Comparison of ENCODE assay signal across 22 cellular contexts in genomic region chr13:36857273-36857672, GRCh38. TPM values are rescaled to one million over a fixed set of nuclear protein-coding genes. Genes with fewer than 3 reads are reported as not detected.
DNase-seq lines count a peak whose midpoint lies in the region; ATAC-seq lines count a peak whose summit lies in the region.
"Had no signal": no experiment of that assay in that cellular context is flagged by ENCODE, and none has a peak within 500 bp of the region (broad histone marks: within the 10 kb centered on the region; RNA-seq: fewer than 3 reads in every experiment).

No MANE protein-coding gene starts in this region.

- ATAC-seq in right cardiac atrium (peak; percentile 17 to 79), left ventricle myocardium superior (no peak), HG03432 (IDR thresholded peaks at IDR 0.05; ENCODE audit: unreplicated experiment) (no peak), GM21515 (IDR thresholded peaks at IDR 0.05; ENCODE audit: unreplicated experiment) (no peak)
- ATAC-seq: CD8-positive, alpha-beta T cell; Panc1 had no signal

- no peak overlapping the region for H3K27ac ChIP-seq in right cardiac atrium (ENCODE audit: low read length)
- H3K27ac ChIP-seq: BLaER1 treated with 17β-estradiol and CSF1 and Interleukin-3, amounts not matched to agents 10 nM and 100 nM; HL-60; SJCRH30 had no signal

- no peak for DNase-seq in right cardiac atrium
- DNase-seq in left ventricle myocardium superior = no peak
- DNase-seq in OCI-M1 (lab: John Stamatoyannopoulos, UW) = peak; percentile 69
- DNase-seq in dermis blood vessel endothelial cell = peak; percentile 10
- DNase-seq in OCI-M2 (lab: John Stamatoyannopoulos, UW; ENCODE audit: unreplicated experiment) = no peak
- DNase-seq: Calu3; CD8-positive, alpha-beta T cell; DMS53; HFFc6; Karpas-422; MG63; NCI-H1048; NCI-H1436; NCI-H2029; NCI-H345; NCI-H526; SJCRH30 had no signal

- intact Hi-C loops in right cardiac atrium (cut with DNase I) = loop anchor here in 2 of 4 donors (5.0 to 10.0 kb wide), 2 partner anchors 118 to 125 kb away; no protein-coding TSS in a partner anchor
- intact Hi-C loops in left ventricle myocardium superior (cut with micrococcal nuclease) = loop anchor here (10.0 kb wide), 1 partner anchor 128 kb away; no protein-coding TSS in a partner anchor

- H3K9me3 ChIP-seq in right cardiac atrium (ENCODE audit: control insufficient read depth, low read length) = no peaks in the 10 kb centered on the region
- H3K9me3 ChIP-seq: BLaER1 treated with 17β-estradiol and CSF1 and Interleukin-3, amounts not matched to agents 10 nM and 100 nM; MG63; SJCRH30 had no signal

- no peaks in the 10 kb centered on the region for H3K27me3 ChIP-seq in right cardiac atrium (ENCODE audit: control insufficient read depth, insufficient read depth)
- H3K27me3 ChIP-seq: BLaER1 treated with 17β-estradiol and CSF1 and Interleukin-3, amounts not matched to agents 10 nM and 100 nM; MG63; SJCRH30 had no signal

- H3K4me1 ChIP-seq in right cardiac atrium (ENCODE audit: control insufficient read depth, insufficient read depth, low read length) = no peaks in the 10 kb centered on the region
- H3K4me1 ChIP-seq: SJCRH30 had no signal

- H3K4me3 ChIP-seq in right cardiac atrium (ENCODE audit: low read length) = no peak overlapping the region
- H3K4me3 ChIP-seq: BLaER1 treated with 17β-estradiol and CSF1 and Interleukin-3, amounts not matched to agents 10 nM and 100 nM; MG63; SJCRH30 had no signal

RNA-seq across cellular contexts. Expression of gene RFXAP, which starts 38.3 kb away (rescaled TPM):
- total RNA-seq in right cardiac atrium (1 to 10 TPM; 2.9 to 4.6 (median 4.1) TPM), left ventricle myocardium superior (3.7 TPM), dermis blood vessel endothelial cell (1.0 and 1.9 TPM in 2 replicates)
- polyA plus RNA-seq in right cardiac atrium = 2.2 TPM

Comparison
In these comparisons a context has a peak if more than half of its experiments do, and no peak if none do; other contexts are left out.
1. ATAC-seq: peak in right cardiac atrium (2 of 2); none in left ventricle myocardium superior (single experiment), HG03432 (single experiment) and GM21515 (single experiment).
2. DNase-seq: peak in OCI-M1 (single experiment) and dermis blood vessel endothelial cell (single experiment); none in right cardiac atrium (0 of 3), left ventricle myocardium superior (single experiment) and OCI-M2 (single experiment).